23 cellular contexts compared by ENCODE assay signal in the genomic region with DNA sequence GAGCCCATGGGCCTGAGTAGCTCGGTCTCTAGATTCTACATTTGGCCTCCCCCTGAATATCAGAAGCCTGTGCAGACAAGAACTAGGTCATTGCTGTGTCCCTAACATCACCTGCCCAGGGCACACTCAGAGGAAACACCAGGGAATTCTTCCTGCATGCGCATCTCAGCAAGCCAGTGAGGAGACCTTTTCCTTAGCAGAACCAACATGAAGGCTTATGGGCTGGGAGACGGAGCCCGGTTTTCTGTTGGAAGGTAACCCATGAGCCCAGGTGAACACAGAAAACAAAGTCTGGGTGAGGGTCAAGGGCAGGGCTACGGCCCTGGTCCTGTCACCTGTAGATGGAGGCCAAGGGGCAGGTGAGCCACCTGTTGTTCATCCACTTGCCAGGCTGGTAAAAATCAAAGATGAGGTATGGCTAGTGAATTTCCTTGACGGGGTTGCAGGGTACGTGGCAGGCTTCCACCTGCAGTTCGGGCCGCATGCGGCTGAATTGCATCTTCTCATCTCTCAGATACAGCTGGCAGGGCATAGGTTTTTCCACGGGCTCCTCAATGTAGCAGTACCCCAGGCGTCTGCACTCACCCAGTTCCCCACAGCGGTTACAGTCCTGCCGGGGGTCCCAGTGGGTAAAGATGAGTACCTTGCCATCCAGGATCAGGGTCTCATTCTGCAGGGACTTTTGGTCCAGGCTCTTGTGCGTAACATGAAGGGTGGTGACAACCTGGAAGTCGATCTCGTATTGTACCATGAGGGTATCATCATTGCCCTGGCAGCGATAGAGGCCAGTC. TPM values are rescaled to one million over a fixed set of nuclear protein-coding genes. Genes with fewer than 3 reads are reported as not detected.
DNase-seq lines count a peak whose midpoint lies in the region; ATAC-seq and TF ChIP-seq lines count a peak whose summit lies in the region.
"Had no signal": no experiment of that assay in that cellular context is flagged by ENCODE, and none has a peak within 500 bp of the region (broad histone marks: within the 10 kb centered on the region; RNA-seq: fewer than 3 reads in every experiment).

No MANE protein-coding gene starts in this region.

- no peak overlapping the region for H3K27ac ChIP-seq in HEK293 (ENCODE audit: extremely low read depth, low read depth, low read length)
- H3K27ac ChIP-seq: C4-2B, KMS-11, RWPE1 had no signal

- H3K36me3 ChIP-seq in HEK293 (ENCODE audit: control insufficient read depth in 2 of 2, insufficient read depth in 1 of 2, low read length in 2 of 2) = no peaks in the 10 kb centered on the region

- H3K4me1 ChIP-seq in HEK293 (ENCODE audit: control insufficient read depth, insufficient read depth, low read length) = no peaks in the 10 kb centered on the region

- POLR2A ChIA-PET in HEK293 (lab: Yijun Ruan, JAX) = no interaction called here

- ATAC-seq in left lobe of liver = no peak
- ATAC-seq: HCT116 had no signal

- CTCF ChIA-PET in HEK293 (lab: Yijun Ruan, JAX) = interaction anchor here (0.6 to 2.1 kb wide), 2 partner anchors 90 to 211 kb away, joined by 6 to 8 read pairs; no protein-coding TSS in a partner anchor

- DNase-seq in activated T-cell treated with anti-CD3 and anti-CD28 coated beads, Interleukin-2, amount 50 U/mL, for 1 hour = peak; percentile 11
- DNase-seq in activated T-cell treated with anti-CD3 and anti-CD28 coated beads for 4 hours = no peak
- DNase-seq in left lobe of liver (ENCODE audit: low spot score) = peak; percentile 37
- DNase-seq in ureter (ENCODE audit: low spot score) = peak; percentile 37
- no peak for DNase-seq in DMS79 (lab: John Stamatoyannopoulos, UW)
- DNase-seq in mucosa of gallbladder (ENCODE audit: low spot score) = no peak
- DNase-seq: CD8-positive, alpha-beta memory T cell; EL; GF-D8; GOT3; IMR-90; NCI-H1105; NCI-H146; NCI-H2029 treated with DMSO at 0.1 percent for 48 hours; NCI-H226; NCI-H510A treated with DMSO at 0.1 percent for 48 hours; NCI-H748 treated with DMSO at 0.1 percent for 48 hours; SIG-M5 had no signal

- no peak overlapping the region for H3K4me3 ChIP-seq in HEK293 (ENCODE audit: low read depth, low read length)

- peaks cover 3% of the 10 kb centered on the region for H3K9me3 ChIP-seq in HEK293 (ENCODE audit: control insufficient read depth, insufficient read depth, low read depth, low read length)

- no peak for TF ChIP-seq CTCF in HEK293 (tag by site-specific recombination; IDR thresholded peaks at IDR 0.05)

TF ChIP-seq in HEK293, 187 proteins besides CTCF, POLR2A, EP300 and RAD21:
- TF ChIP-seq BCL11B (tag by site-specific recombination; IDR thresholded peaks at IDR 0.05; ENCODE audit: low read depth) (no peak), KLF9 (tag by site-specific recombination; IDR thresholded peaks at IDR 0.05; ENCODE audit: low read depth) (no peak), ZNF366 (tag by site-specific recombination; conservative IDR thresholded peaks at IDR 0.05) (no peak), ZNF670 (tag by site-specific recombination; IDR thresholded peaks at IDR 0.05; ENCODE audit: low read depth) (no peak), SCRT1 (tag by site-specific recombination; IDR thresholded peaks at IDR 0.05; ENCODE audit: borderline replicate concordance) (peak; percentile 83), ZNF544 (tag by site-specific recombination; IDR thresholded peaks at IDR 0.05) (no peak), SCRT2 (tag by site-specific recombination; IDR thresholded peaks at IDR 0.05) (peak; percentile 91), ZNF707 (tag by site-specific recombination; IDR thresholded peaks at IDR 0.05) (no peak), ZNF202 (tag by site-specific recombination; IDR thresholded peaks at IDR 0.05; ENCODE audit: borderline replicate concordance) (no peak), ZNF621 (tag by site-specific recombination; IDR thresholded peaks at IDR 0.05) (no peak)

RNA-seq across cellular contexts. Expression of gene FAM187B, which starts 3.6 kb away (rescaled TPM):
- total RNA-seq in left lobe of liver (not detected), ureter (not detected), mucosa of gallbladder (not detected)
- total RNA-seq: CD8-positive, alpha-beta memory T cell; IMR-90 had no signal

RNA-seq across cellular contexts. Expression of gene LSR, which starts 16.7 kb away (rescaled TPM):
- total RNA-seq in left lobe of liver = 103 TPM
- 55.2 TPM for total RNA-seq in ureter
- 229 TPM for total RNA-seq in mucosa of gallbladder

RNA-seq across cellular contexts. Expression of gene USF2, which starts 36.6 kb away (rescaled TPM):
- 91.7 TPM for total RNA-seq in left lobe of liver
- 113 TPM for total RNA-seq in ureter
- 174 TPM for total RNA-seq in mucosa of gallbladder

RNA-seq across cellular contexts. Expression of gene HAMP, which starts 50.2 kb away (rescaled TPM):
- total RNA-seq in left lobe of liver (37.2 TPM), ureter (1.2 TPM), mucosa of gallbladder (1.2 TPM)

RNA-seq across cellular contexts. Expression of gene MAG, which starts 59.8 kb away (rescaled TPM):
- total RNA-seq in left lobe of liver (0.81 TPM), ureter (not detected), mucosa of gallbladder (not detected)
- total RNA-seq: CD8-positive, alpha-beta memory T cell; IMR-90 had no signal

Comparison
In these comparisons a context has a peak if more than half of its experiments do, and no peak if none do; other contexts are left out.
1. DNase-seq: peak in activated T-cell treated with anti-CD3 and anti-CD28 coated beads, Interleukin-2, amount 50 U/mL, for 1 hour (single experiment), left lobe of liver (single experiment) and ureter (single experiment); none in activated T-cell treated with anti-CD3 and anti-CD28 coated beads for 4 hours (single experiment), DMS79 (single experiment) and mucosa of gallbladder (single experiment).